ENCODE assay signal across 8 cellular contexts in the genomic region with DNA sequence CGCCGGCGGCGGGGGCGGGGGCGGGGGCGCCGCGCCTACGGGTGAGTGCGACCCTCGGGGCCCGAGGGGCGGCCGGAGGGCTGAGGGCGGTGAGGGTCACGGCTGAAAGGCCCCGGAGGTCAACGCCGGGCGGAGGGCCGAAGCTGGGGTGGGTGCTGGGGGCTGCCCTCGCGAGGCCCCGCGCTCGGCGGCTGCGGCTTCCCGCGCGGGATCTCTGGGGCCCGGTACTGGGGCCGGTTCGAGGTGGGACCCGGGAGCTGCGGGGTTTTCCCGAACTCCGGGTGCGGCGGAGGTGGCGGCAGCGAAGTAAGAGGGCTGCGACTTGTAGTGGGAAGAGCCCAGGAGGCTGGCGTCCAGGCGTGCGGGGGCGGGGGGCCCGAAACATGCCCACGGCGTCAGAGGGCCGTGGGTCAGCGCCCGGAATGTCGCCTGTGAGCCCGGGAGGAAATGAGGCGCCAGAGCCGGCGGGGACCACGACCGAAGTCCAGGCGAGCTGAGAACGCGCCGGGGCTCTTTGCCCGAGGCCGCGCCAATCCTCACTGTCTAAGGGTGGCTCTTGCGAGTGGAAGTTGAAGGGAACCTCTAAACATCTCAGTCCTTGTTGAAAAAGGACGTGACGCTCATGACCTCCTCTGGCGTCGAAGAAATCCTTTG. TPM values are rescaled to one million over a fixed set of nuclear protein-coding genes. Genes with fewer than 3 reads are reported as not detected.
A peak's percentile ranks its signal among the peaks of the same experiment; 100 is the strongest.
DNase-seq lines count a peak whose midpoint lies in the region; ATAC-seq and TF ChIP-seq lines count a peak whose summit lies in the region.

No MANE protein-coding gene starts in this region.

- H3K9me2 ChIP-seq in Karpas-422 (replicated peaks; ENCODE audit: insufficient read depth, low read length) = no peaks in the 10 kb centered on the region

- H4K20me1 ChIP-seq in Karpas-422 (ENCODE audit: insufficient read depth, low read depth, low read length) = no peaks in the 10 kb centered on the region

- H3K27me3 ChIP-seq in Karpas-422 (ENCODE audit: low read length) (no peaks in the 10 kb centered on the region), liver (ENCODE audit: control insufficient read depth in 4 of 4, insufficient read depth in 4 of 4, low read length in 3 of 4) (no peaks in the 10 kb centered on the region), testis (no peaks in the 10 kb centered on the region)

- H3K4me2 ChIP-seq in Karpas-422 (ENCODE audit: low read depth, low read length, poor library complexity, severe bottlenecking) = peak overlapping the region; percentile 84

- intact Hi-C loops in testis (cut with DNase I; ENCODE audit: low total_unique reads) = no loop called here

- H3K9me3 ChIP-seq in Karpas-422 (ENCODE audit: low read length) (no peaks in the 10 kb centered on the region), liver (ENCODE audit: control insufficient read depth in 4 of 4, low read length in 3 of 4) (no peaks in the 10 kb centered on the region), testis (no peaks in the 10 kb centered on the region)

- H3K9me3 Mint-ChIP-seq in activated T-cell treated with anti-CD3 and anti-CD28 coated beads, Interleukin-2, amount 50 U/mL, for 72 hours = no peaks in the 10 kb centered on the region

- H3K36me3 Mint-ChIP-seq in activated T-cell treated with anti-CD3 and anti-CD28 coated beads, Interleukin-2, amount 50 U/mL, for 72 hours (ENCODE audit: insufficient read depth in 2 of 2) = no peaks in the 10 kb centered on the region

- H2AFZ ChIP-seq in Karpas-422 (ENCODE audit: low read length) = no peak overlapping the region

- peaks cover 7% of the 10 kb centered on the region for H3K4me1 ChIP-seq in Karpas-422 (ENCODE audit: low read length)
- H3K4me1 ChIP-seq in liver (ENCODE audit: control insufficient read depth in 4 of 4, insufficient read depth in 4 of 4, low read length in 3 of 4) = peaks cover 12 to 36% (median 28%) of the 10 kb centered on the region in 4 donors
- H3K4me1 ChIP-seq in testis = no peaks in the 10 kb centered on the region

- H3K27ac ChIP-seq in Karpas-422 (ENCODE audit: low read length) (no peak overlapping the region), liver (ENCODE audit: low read depth in 1 of 2, low read length in 2 of 2) (peak overlapping the region; percentile 91 to 93), testis (peak overlapping the region; percentile 82 to 88)

- H3K4me3 Mint-ChIP-seq in activated T-cell treated with anti-CD3 and anti-CD28 coated beads, Interleukin-2, amount 50 U/mL, for 72 hours = peak overlapping the region; percentile 41 to 57

- peak overlapping the region; percentile 62 for H3K9ac ChIP-seq in Karpas-422 (ENCODE audit: low read length)
- peak overlapping the region; percentile 33 to 71 for H3K9ac ChIP-seq in liver (ENCODE audit: low read depth in 1 of 2, low read length in 2 of 2)

- H3K36me3 ChIP-seq in Karpas-422 (ENCODE audit: insufficient read depth, low read length) = no peaks in the 10 kb centered on the region
- no peaks in the 10 kb centered on the region for H3K36me3 ChIP-seq in liver (ENCODE audit: control insufficient read depth in 4 of 4, insufficient read depth in 3 of 4, low read depth in 1 of 4, low read length in 3 of 4)
- no peaks in the 10 kb centered on the region for H3K36me3 ChIP-seq in testis (ENCODE audit: low read depth, missing control alignments)

- TF ChIP-seq CTCF in liver (IDR thresholded peaks at IDR 0.05; ENCODE audit: low read depth, low read length, missing input control) (no peak), testis (IDR thresholded peaks at IDR 0.05) (no peak)

- no peak overlapping the region for H3K27ac Mint-ChIP-seq in activated T-cell treated with anti-CD3 and anti-CD28 coated beads, Interleukin-2, amount 50 U/mL, for 72 hours

- H3K4me1 Mint-ChIP-seq in activated T-cell treated with anti-CD3 and anti-CD28 coated beads, Interleukin-2, amount 50 U/mL, for 72 hours (ENCODE audit: low read depth) = peaks cover 4% of the 10 kb centered on the region

- peak overlapping the region; percentile 68 for H3K4me3 ChIP-seq in Karpas-422 (ENCODE audit: low read length)
- H3K4me3 ChIP-seq in liver (ENCODE audit: low read depth in 1 of 3, low read length in 3 of 3) = peak overlapping the region; percentile 45 to 93 (median 61)
- H3K4me3 ChIP-seq in testis = peak overlapping the region; percentile 64 to 75

- no peaks in the 10 kb centered on the region for H3K79me2 ChIP-seq in Karpas-422 (ENCODE audit: low read length)

- H3K27me3 Mint-ChIP-seq in activated T-cell treated with anti-CD3 and anti-CD28 coated beads, Interleukin-2, amount 50 U/mL, for 72 hours (ENCODE audit: low read depth) = peaks cover 69% of the 10 kb centered on the region

- peak; percentile 1 to 4 for DNase-seq in activated T-cell treated with anti-CD3 and anti-CD28 coated beads, Interleukin-2, amount 50 U/mL, for 72 hours
- DNase-seq in activated T-cell treated with anti-CD3 and anti-CD28 coated beads, Interleukin-2, amount 50 U/mL, for 48 hours = no peak
- no peak for DNase-seq in Karpas-422
- DNase-seq in cerebellum (ENCODE audit: low spot score) = peak; percentile 1
- DNase-seq in testis = peak; percentile 35
- DNase-seq in NCI-H774 (lab: John Stamatoyannopoulos, UW) = no peak

- ATAC-seq in activated T-cell treated with anti-CD3 and anti-CD28 coated beads, Interleukin-2, amount 50 U/mL, for 72 hours (replicated peaks in 1 of 2) = peak; percentile 10 to 36
- ATAC-seq in HG03175 (IDR thresholded peaks at IDR 0.05; ENCODE audit: unreplicated experiment) = no peak

- WGBS in liver = 1% methylated on average over 73 of the region's 73 CpGs
- WGBS in testis, 2 donors = 0% methylated on average over 25 of the region's 73 CpGs; no CpG with 5 or more reads in 1 of the 2 donors

- TF ChIP-seq POLR2A in testis (IDR thresholded peaks at IDR 0.05) = no peak

- no peak for TF ChIP-seq RAD21 in liver (IDR thresholded peaks at IDR 0.05)

TF ChIP-seq in liver, 16 proteins besides CTCF, POLR2A, EP300 and RAD21:
- peak in 1 of 2 donors; percentile 46 for TF ChIP-seq HNF4A (conservative IDR thresholded peaks at IDR 0.05)
- TF ChIP-seq SP1 (IDR thresholded peaks at IDR 0.05) = peak; percentile 28
- peak in 1 of 2 donors; percentile 83 for TF ChIP-seq EGR1 (IDR thresholded peaks at IDR 0.05; ENCODE audit: low read depth in 2 of 2)
- no peak for TF ChIP-seq FOXA2 (IDR thresholded peaks at IDR 0.05)
- TF ChIP-seq, protein P1, sequence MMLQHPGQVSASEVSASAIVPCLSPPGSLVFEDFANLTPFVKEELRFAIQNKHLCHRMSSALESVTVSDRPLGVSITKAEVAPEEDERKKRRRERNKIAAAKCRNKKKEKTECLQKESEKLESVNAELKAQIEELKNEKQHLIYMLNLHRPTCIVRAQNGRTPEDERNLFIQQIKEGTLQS (IDR thresholded peaks at IDR 0.05) = no peak
- TF ChIP-seq RXRA (IDR thresholded peaks at IDR 0.05) = peak; percentile 26 to 38
- TF ChIP-seq TAF1 (conservative IDR thresholded peaks at IDR 0.05) = peak; percentile 54
- TF ChIP-seq, protein P2, sequence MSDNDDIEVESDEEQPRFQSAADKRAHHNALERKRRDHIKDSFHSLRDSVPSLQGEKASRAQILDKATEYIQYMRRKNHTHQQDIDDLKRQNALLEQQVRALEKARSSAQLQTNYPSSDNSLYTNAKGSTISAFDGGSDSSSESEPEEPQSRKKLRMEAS (IDR thresholded peaks at IDR 0.05) = no peak

RNA-seq across cellular contexts. Expression of a gene that starts 0.4 kb away (rescaled TPM):
- 1 to 10 TPM in 1 of 2 donors, under 1 TPM in 1; 0.36 to 1.1 TPM for total RNA-seq in activated T-cell treated with anti-CD3 and anti-CD28 coated beads, Interleukin-2, amount 50 U/mL, for 72 hours
- 0.87 and 0.93 TPM in 2 replicates for total RNA-seq in Karpas-422 (2014; rRNA removed; shearing (Covaris generic); ENCODE audit: low replicate concordance)
- 6.7 TPM for total RNA-seq in cerebellum
- total RNA-seq in liver = 100 to 1,000 TPM in 1 of 2 donors, 10 to 100 TPM in 1; 31.2 to 137 TPM
- 10 to 100 TPM; 35.9 to 53.1 TPM for polyA plus RNA-seq in liver
- total RNA-seq in testis = 10 to 100 TPM; 28.8 to 30.7 TPM
- polyA plus RNA-seq in testis (ENCODE audit: insufficient read depth, low read depth, low replicate concordance) = 37.4 TPM

Comparison
In these comparisons a context has a peak if more than half of its experiments do, and no peak if none do; other contexts are left out.
1. DNase-seq: peak in activated T-cell treated with anti-CD3 and anti-CD28 coated beads, Interleukin-2, amount 50 U/mL, for 72 hours (2 of 2), cerebellum (single experiment) and testis (single experiment); none in activated T-cell treated with anti-CD3 and anti-CD28 coated beads, Interleukin-2, amount 50 U/mL, for 48 hours (0 of 2), Karpas-422 (single experiment) and NCI-H774 (single experiment).
2. Peak in every context shown above with its lines, with median percentiles within 50 percentile points of each other: H3K4me3 ChIP-seq.